Comparison of ENCODE assay signal across 17 cellular contexts in genomic region chr5:125137535-125137934, GRCh38.
DNase-seq lines count a peak whose midpoint lies in the region; TF ChIP-seq lines count a peak whose summit lies in the region.
"Had no signal": no experiment of that assay in that cellular context is flagged by ENCODE, and none has a peak within 500 bp of the region (broad histone marks: within the 10 kb centered on the region; RNA-seq: fewer than 3 reads in every experiment).

No MANE protein-coding gene starts in this region.

- DNase-seq in Caki2 (ENCODE audit: low read depth) = peak; percentile 54
- DNase-seq in OCI-LY7 (ENCODE audit: low spot score) = peak; percentile 7
- peak; percentile 72 for DNase-seq in glomerular visceral epithelial cell (ENCODE audit: extremely low spot score)
- DNase-seq in effector CD8-positive, alpha-beta T cell (lab: John Stamatoyannopoulos, UW) = no peak
- no peak for DNase-seq in hepatic stellate cell (ENCODE audit: low spot score)
- no peak for DNase-seq in Kasumi-1 (lab: John Stamatoyannopoulos, UW)
- DNase-seq: activated CD4-positive, alpha-beta T cell treated with anti-CD3 and anti-CD28 coated beads for 36 hours; activated naive CD4-positive, alpha-beta T cell treated with Interleukin-2 at 50 U/mL for 16 hours; activated T-cell treated with anti-CD3 and anti-CD28 coated beads, Interleukin-2, amount 50 U/mL, for 48 hours; H9; KBM-7; naive thymus-derived CD8-positive, alpha-beta T cell; NCI-H1930; stimulated activated CD4-positive, alpha-beta T cell treated with anti-CD3 and anti-CD28 coated beads, Interleukin-15, amount 100 ng/mL, for 24 hours; T-helper 1 cell had no signal

- in situ Hi-C loops in Caki2 (cut with HindIII; ENCODE audit: low pct_unique_long_range_greater_than_20kb, low sequenced_read_pairs) = no loop called here

- no peak overlapping the region for H3K27ac ChIP-seq in OCI-LY7 (ENCODE audit: low read depth, low read length, poor library complexity, severe bottlenecking)
- H3K27ac ChIP-seq: cardiac muscle cell had no signal

- H3K4me3 ChIP-seq in OCI-LY7 (ENCODE audit: low read depth, low read length, poor library complexity, severe bottlenecking) = no peak overlapping the region
- H3K4me3 ChIP-seq: cardiac muscle cell had no signal

- H3K9me2 ChIP-seq in OCI-LY7 (ENCODE audit: insufficient read depth, low read length) = no peaks in the 10 kb centered on the region

- no peaks in the 10 kb centered on the region for H4K20me1 ChIP-seq in OCI-LY7 (ENCODE audit: insufficient read depth, low read length)

- TF ChIP-seq EP300 in Ishikawa (IDR thresholded peaks at IDR 0.05; ENCODE audit: borderline replicate concordance) = peak; percentile 82

- H2AFZ ChIP-seq in OCI-LY7 (ENCODE audit: low read length) = no peak overlapping the region

- peaks cover 6% of the 10 kb centered on the region for H3K4me1 ChIP-seq in OCI-LY7 (ENCODE audit: insufficient read depth, low read length, poor library complexity, severe bottlenecking)

- BruUV-seq in OCI-LY7 (replicated peaks; lab: Mats Ljungman, UMichigan) = no TSS peak

- no peak for TF ChIP-seq CTCF in OCI-LY7 (conservative IDR thresholded peaks at IDR 0.05; ENCODE audit: low read length)

- H3K79me2 ChIP-seq in OCI-LY7 (ENCODE audit: insufficient read depth, low read depth, low read length) = no peaks in the 10 kb centered on the region

- no peak overlapping the region for H3K4me2 ChIP-seq in OCI-LY7 (ENCODE audit: low read length)

- no peaks in the 10 kb centered on the region for H3K9me3 ChIP-seq in OCI-LY7 (ENCODE audit: low read length)

- POLR2A ChIA-PET in OCI-LY7 (lab: Charles Lee) = interaction anchor here (0.9 to 1.3 kb wide), 2 partner anchors 12 to 284 kb away, joined by 3 to 5 read pairs; no protein-coding TSS in a partner anchor

- intact Hi-C loops in OCI-LY7 (cut with micrococcal nuclease; ENCODE audit: unreplicated experiment) = no loop called here

- no peak for TF ChIP-seq RAD21 in Ishikawa (IDR thresholded peaks at IDR 0.05; ENCODE audit: low read depth)

- H3K36me3 ChIP-seq in OCI-LY7 (ENCODE audit: insufficient read depth, low read length) = no peaks in the 10 kb centered on the region
- H3K36me3 ChIP-seq: cardiac muscle cell had no signal

- CTCF ChIA-PET in OCI-LY7 (lab: Charles Lee; ENCODE audit: unreplicated experiment) = no interaction called here

TF ChIP-seq in Ishikawa, 13 proteins besides CTCF, POLR2A, EP300 and RAD21:
- TF ChIP-seq USF1 (IDR thresholded peaks at IDR 0.05) (0 out of 2 replicates have a peak, but pooled peaks have one; percentile 31), TCF12 (IDR thresholded peaks at IDR 0.05; ENCODE audit: low read depth) (0 out of 2 replicates have a peak, but pooled peaks have one; percentile 20), TAF1 (IDR thresholded peaks at IDR 0.05; ENCODE audit: low read depth) (no peak), FOXM1 (IDR thresholded peaks at IDR 0.05; ENCODE audit: borderline replicate concordance, low read depth) (no peak), MAX (IDR thresholded peaks at IDR 0.05) (0 out of 2 replicates have a peak, but pooled peaks have one; percentile 9), REST (IDR thresholded peaks at IDR 0.05; ENCODE audit: low read depth) (peak; percentile 56; the same call in 1 of the 2 replicates), TEAD4 (IDR thresholded peaks at IDR 0.05) (peak; percentile 87)
TF ChIP-seq in Ishikawa: peak in this region for 5.

Comparison
In these comparisons a context has a peak if more than half of its experiments do, and no peak if none do; other contexts are left out.
1. DNase-seq: peak in Caki2 (single experiment), OCI-LY7 (single experiment) and glomerular visceral epithelial cell (single experiment); none in effector CD8-positive, alpha-beta T cell (single experiment), hepatic stellate cell (single experiment) and Kasumi-1 (0 of 2).